In genomic region chr15:84970832-84971231, GRCh38 we compare ENCODE assay signal across 1 cellular context.
TF ChIP-seq lines count a peak whose summit lies in the region.

No MANE protein-coding gene starts in this region.

TF ChIP-seq in K562, 482 proteins besides CTCF, POLR2A, EP300 and RAD21 (continued from another document):
- TF ChIP-seq CREB3L1 (IDR thresholded peaks at IDR 0.05; ENCODE audit: borderline replicate concordance, low read depth) (no peak), ZNF124 (CRISPR knock-in tag; IDR thresholded peaks at IDR 0.05) (no peak), NR0B1 (IDR thresholded peaks at IDR 0.05; ENCODE audit: partially characterized antibody) (no peak), SIN3B (IDR thresholded peaks at IDR 0.05; ENCODE audit: low read depth) (no peak), ZBTB11 (CRISPR knock-in tag; IDR thresholded peaks at IDR 0.05) (peak in 1 of 3 experiments; percentile 38; a peak in 1 of 6 replicates), CHD4 (IDR thresholded peaks at IDR 0.05; ENCODE audit: insufficient read depth, insufficient replicate concordance, low read depth, low read length, poor library complexity, severe bottlenecking) (no peak), CBFA2T3 (IDR thresholded peaks at IDR 0.05) (peak; percentile 26; the same call in 1 of the 2 replicates), CBX1 (IDR thresholded peaks at IDR 0.05; ENCODE audit: low read depth) (no peak)
